In genomic region chr4:112312610-112313239, GRCh38 we compare ENCODE assay signal across 9 cellular contexts. TPM values are rescaled to one million over a fixed set of nuclear protein-coding genes. Genes with fewer than 3 reads are reported as not detected.
DNase-seq lines count a peak whose midpoint lies in the region; ATAC-seq, FAIRE-seq and TF ChIP-seq lines count a peak whose summit lies in the region.
"Had no signal": no experiment of that assay in that cellular context is flagged by ENCODE, and none has a peak within 500 bp of the region (broad histone marks: within the 10 kb centered on the region; RNA-seq: fewer than 3 reads in every experiment).

No MANE protein-coding gene starts in this region.

- POLR2A ChIA-PET in K562 (lab: Yijun Ruan, JAX): no interaction called here

- no peaks in the 10 kb centered on the region for H3K9me1 ChIP-seq in K562 (ENCODE audit: control insufficient read depth, insufficient read depth, low read length)

- no peak for TF ChIP-seq CTCF in K562 (IDR thresholded peaks at IDR 0.05 in 2 of 3, conservative IDR thresholded peaks at IDR 0.05 in 1 of 3; ENCODE audit: insufficient read depth in 2 of 3, low read depth in 1 of 3, low read length in 3 of 3)
- TF ChIP-seq CTCF in omental fat pad (IDR thresholded peaks at IDR 0.05): no peak

- DNase-seq in K562 (ENCODE audit: extremely low read depth in 1 of 4, low spot score in 3 of 4) (no peak), cerebellar nuclear complex (lab: John Stamatoyannopoulos, UW) (no peak), DMS153 treated with DMSO at 0.1 percent for 48 hours (lab: John Stamatoyannopoulos, UW; ENCODE audit: unreplicated experiment) (no peak), omental fat pad (ENCODE audit: low spot score) (no peak)
- no peak for DNase-seq in central memory CD4-positive, alpha-beta T cell
- DNase-seq: NCI-H1436 had no signal

- H3K4me1 ChIP-seq in K562 (replicated peaks in 1 of 2; ENCODE audit: control insufficient read depth in 2 of 2, insufficient read depth in 2 of 2, low read length in 2 of 2): peaks cover 4 to 13% of the 10 kb centered on the region in 2 experiments

- in situ Hi-C loops in K562 (cut with MboI): no loop called here

- no peaks in the 10 kb centered on the region; the same call in 1 of the 2 replicates for H4K20me1 ChIP-seq in K562 (replicated peaks; ENCODE audit: control insufficient read depth, insufficient read depth, low read length)

- BruUV-seq in K562 (replicated peaks; lab: Mats Ljungman, UMichigan): no TSS peak

- WGBS in K562 (ENCODE audit: insufficient coverage, low coverage, missing lambda C conversion rate): 49% methylated on average over 5 of the region's 5 CpGs

- intact Hi-C loops in K562 (cut with micrococcal nuclease): no loop called here

- no peaks in the 10 kb centered on the region; a peak in 1 of 5 replicates for H3K27me3 ChIP-seq in K562 (ENCODE audit: control insufficient read depth in 2 of 2, insufficient read depth in 2 of 2, low read length in 2 of 2)

- H3K79me2 ChIP-seq in K562 (ENCODE audit: control insufficient read depth, insufficient read depth, low read length): no peaks in the 10 kb centered on the region

- no peak for TF ChIP-seq POLR2A in K562 (conservative IDR thresholded peaks at IDR 0.05)

- CTCF ChIA-PET in K562 (lab: Yijun Ruan, JAX; ENCODE audit: low intra/inter-chr PET ratio): no interaction called here

- no peak for TF ChIP-seq EP300 in K562 (IDR thresholded peaks at IDR 0.05; ENCODE audit: low read length)

- H2AFZ ChIP-seq in K562 (ENCODE audit: low read depth, low read length): peak overlapping the region; percentile 24; the same call in 1 of the 2 replicates

- TF ChIP-seq RAD21 in K562 (CRISPR knock-in tag; conservative IDR thresholded peaks at IDR 0.05 in 1 of 2, IDR thresholded peaks at IDR 0.05 in 1 of 2): no peak

- H3K4me3 ChIP-seq in K562: no peak overlapping the region

- no peaks in the 10 kb centered on the region for H3K36me3 ChIP-seq in K562 (ENCODE audit: control insufficient read depth, insufficient read depth, low read length)

- no peak overlapping the region for H3K9ac ChIP-seq in K562 (ENCODE audit: insufficient read depth in 1 of 2, low read depth in 2 of 2, low read length in 2 of 2)

- H3K27ac ChIP-seq in K562 (ENCODE audit: extremely low read depth, low read depth, low read length): no peak overlapping the region

- FAIRE-seq in K562 (lab: Jason Lieb, UNC): peak; percentile 19

- no peaks in the 10 kb centered on the region for H3K9me3 ChIP-seq in K562 (replicated peaks; ENCODE audit: control insufficient read depth, insufficient read depth, low read depth, low read length)

- peak; percentile 98 for ATAC-seq in GM18502 (IDR thresholded peaks at IDR 0.05; ENCODE audit: poor library complexity, unreplicated experiment)
- peak; percentile 96 for ATAC-seq in GM21390 (IDR thresholded peaks at IDR 0.05; ENCODE audit: unreplicated experiment)
- ATAC-seq in HG03342 (IDR thresholded peaks at IDR 0.05; ENCODE audit: unreplicated experiment): peak; percentile 97
- no peak for ATAC-seq in K562
- no peak for ATAC-seq in omental fat pad (ENCODE audit: low FRiP score)

- H3K4me2 ChIP-seq in K562 (ENCODE audit: insufficient read depth, low read length): no peak overlapping the region; the same call in 1 of the 2 replicates

TF ChIP-seq in K562, 482 proteins besides CTCF, POLR2A, EP300 and RAD21:
- TF ChIP-seq CEBPB (tag; IDR thresholded peaks at IDR 0.05) (peak; percentile 43), HMG20B (CRISPR knock-in tag; IDR thresholded peaks at IDR 0.05) (no peak)
- TF ChIP-seq, protein P1, sequence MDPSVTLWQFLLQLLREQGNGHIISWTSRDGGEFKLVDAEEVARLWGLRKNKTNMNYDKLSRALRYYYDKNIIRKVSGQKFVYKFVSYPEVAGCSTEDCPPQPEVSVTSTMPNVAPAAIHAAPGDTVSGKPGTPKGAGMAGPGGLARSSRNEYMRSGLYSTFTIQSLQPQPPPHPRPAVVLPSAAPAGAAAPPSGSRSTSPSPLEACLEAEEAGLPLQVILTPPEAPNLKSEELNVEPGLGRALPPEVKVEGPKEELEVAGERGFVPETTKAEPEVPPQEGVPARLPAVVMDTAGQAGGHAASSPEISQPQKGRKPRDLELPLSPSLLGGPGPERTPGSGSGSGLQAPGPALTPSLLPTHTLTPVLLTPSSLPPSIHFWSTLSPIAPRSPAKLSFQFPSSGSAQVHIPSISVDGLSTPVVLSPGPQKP (CRISPR knock-in tag; IDR thresholded peaks at IDR 0.05): no peak

RNA-seq across cellular contexts. Expression of gene ALPK1, which starts 15.6 kb away (rescaled TPM):
- total RNA-seq in K562 (2011; cell fraction: chromatin; rRNA removed; ENCODE audit: low replicate concordance): 4.7 and 13.0 TPM in 2 replicates
- 2.0 and 3.3 TPM in 2 replicates for total RNA-seq in K562 (2011; cell fraction: nucleolus; rRNA removed)
- 5.4 and 13.7 TPM in 2 replicates for total RNA-seq in K562 (2011; cell fraction: nucleoplasm; rRNA removed)
- 3.3 and 3.5 TPM in 2 replicates for total RNA-seq in K562 (2014; rRNA removed)
- 6.9 and 7.3 TPM in 2 replicates for total RNA-seq in K562 (2014; rRNA removed; fragmentation: Illumina TruSeq; extraction: Trizol)
- total RNA-seq in K562 (2015; rRNA removed; fragmentation: Illumina TruSeq; extraction: Trizol): 5.9 and 6.6 TPM in 2 replicates
- total RNA-seq in K562 (2021): 5.5 and 6.1 TPM in 2 replicates
- 1.7 and 2.3 TPM in 2 replicates for polyA plus RNA-seq in K562 (2011; rRNA removed)
- polyA plus RNA-seq in K562 (2011; cell fraction: cytosol; rRNA removed): 0.36 and 0.72 TPM in 2 replicates
- 3.0 and 4.1 TPM in 2 replicates for polyA plus RNA-seq in K562 (2011; cell fraction: nucleus; rRNA removed)
- polyA plus RNA-seq in K562 (2012): 3.2 and 12.7 TPM in 2 replicates
- 4.6 and 5.5 TPM in 2 replicates for polyA plus RNA-seq in K562 (2014; fragmentation: Illumina TruSeq; extraction: Trizol)
- 1 to 10 TPM; 3.7 to 5.4 TPM for polyA plus RNA-seq in K562 (2014; fragmentation: Nextera tagmentation; extraction: Ambion mirVana)
- polyA plus RNA-seq in K562 (2014; rRNA removed): 2.9 and 3.8 TPM in 2 replicates
- 1.9 and 4.3 TPM in 2 replicates for polyA minus RNA-seq in K562 (2011; rRNA and poly(A)+ RNA removed)
- polyA minus RNA-seq in K562 (2011; cell fraction: cytosol; rRNA and poly(A)+ RNA removed): 1.6 TPM in 1 of 2 replicates, not detected in the other
- polyA minus RNA-seq in K562 (2011; cell fraction: nucleus; rRNA and poly(A)+ RNA removed): 5.1 and 10.8 TPM in 2 replicates
- 10 to 100 TPM; 14.8 to 43.8 (median 19.1) TPM for total RNA-seq in omental fat pad

RNA-seq across cellular contexts. Expression of gene TIFA, which starts 27.0 kb away (rescaled TPM):
- total RNA-seq in K562 (2011; cell fraction: chromatin; rRNA removed; ENCODE audit: low replicate concordance): 1.9 and 4.1 TPM in 2 replicates
- total RNA-seq in K562 (2011; cell fraction: nucleolus; rRNA removed): 1.2 and 1.3 TPM in 2 replicates
- 3.2 and 4.0 TPM in 2 replicates for total RNA-seq in K562 (2011; cell fraction: nucleoplasm; rRNA removed)
- total RNA-seq in K562 (2014; rRNA removed): 4.2 and 5.5 TPM in 2 replicates
- total RNA-seq in K562 (2014; rRNA removed; fragmentation: Illumina TruSeq; extraction: Trizol): 8.2 and 10.8 TPM in 2 replicates
- 5.5 and 5.6 TPM in 2 replicates for total RNA-seq in K562 (2015; rRNA removed; fragmentation: Illumina TruSeq; extraction: Trizol)
- 7.8 and 9.4 TPM in 2 replicates for total RNA-seq in K562 (2021)
- 5.2 and 6.6 TPM in 2 replicates for polyA plus RNA-seq in K562 (2011; rRNA removed)
- polyA plus RNA-seq in K562 (2011; cell fraction: cytosol; rRNA removed): 0.76 and 1.8 TPM in 2 replicates
- polyA plus RNA-seq in K562 (2011; cell fraction: nucleus; rRNA removed): 0.53 and 1.8 TPM in 2 replicates
- polyA plus RNA-seq in K562 (2012): 3.2 and 9.3 TPM in 2 replicates
- 4.7 and 6.1 TPM in 2 replicates for polyA plus RNA-seq in K562 (2014; fragmentation: Illumina TruSeq; extraction: Trizol)
- 1 to 10 TPM; 1.7 to 2.0 TPM for polyA plus RNA-seq in K562 (2014; fragmentation: Nextera tagmentation; extraction: Ambion mirVana)
- 3.0 and 6.6 TPM in 2 replicates for polyA plus RNA-seq in K562 (2014; rRNA removed)
- 3.6 and 6.4 TPM in 2 replicates for polyA minus RNA-seq in K562 (2011; rRNA and poly(A)+ RNA removed)
- polyA minus RNA-seq in K562 (2011; cell fraction: cytosol; rRNA and poly(A)+ RNA removed): 1.0 and 1.4 TPM in 2 replicates
- 1.9 and 4.2 TPM in 2 replicates for polyA minus RNA-seq in K562 (2011; cell fraction: nucleus; rRNA and poly(A)+ RNA removed)
- total RNA-seq in omental fat pad: 10 to 100 TPM in 3 of 4 donors, 1 to 10 TPM in 1; 4.5 to 12.8 (median 10.9) TPM

Comparison
In these comparisons a context has a peak if more than half of its experiments do, and no peak if none do; other contexts are left out.
1. ATAC-seq: peak in GM18502 (single experiment), GM21390 (single experiment) and HG03342 (single experiment); none in K562 (single experiment) and omental fat pad (single experiment).